In genomic region chr11:86676533-86677154, GRCh38 we compare ENCODE assay signal across 9 cellular contexts. TPM values are rescaled to one million over a fixed set of nuclear protein-coding genes. Genes with fewer than 3 reads are reported as not detected.
DNase-seq lines count a peak whose midpoint lies in the region; ATAC-seq, FAIRE-seq and TF ChIP-seq lines count a peak whose summit lies in the region.
"Had no signal": no experiment of that assay in that cellular context is flagged by ENCODE, and none has a peak within 500 bp of the region (broad histone marks: within the 10 kb centered on the region; RNA-seq: fewer than 3 reads in every experiment).

No MANE protein-coding gene starts in this region.

- no peak for ATAC-seq in GM18498 (IDR thresholded peaks at IDR 0.05; ENCODE audit: unreplicated experiment)

- TF ChIP-seq CTCF in HFF-Myc (IDR thresholded peaks at IDR 0.05; ENCODE audit: low read depth, low read length, missing control alignments): peak; percentile 48

- FAIRE-seq in GM19239 (lab: Jason Lieb, UNC): no peak

- H3K4me3 ChIP-seq in HFF-Myc (replicated peaks; ENCODE audit: low read depth, low read length): no peak overlapping the region
- H3K4me3 ChIP-seq: coronary artery had no signal

- DNase-seq in DMS153 (lab: John Stamatoyannopoulos, UW) (peak; percentile 81), HFF-Myc (ENCODE audit: extremely low read depth, low read depth) (no peak), SKM-1 treated with dmso at 0.1 percent for 144 hours (lab: John Stamatoyannopoulos, UW; ENCODE audit: unreplicated experiment) (peak; percentile 38), kidney tubule cell (ENCODE audit: low spot score) (peak; percentile 43), SK-N-DZ (ENCODE audit: low spot score) (no peak), GM19239 (ENCODE audit: insufficient read length, low spot score) (no peak)
- DNase-seq in stimulated activated CD4-positive, alpha-beta T cell treated with anti-CD3 and anti-CD28 coated beads, Interleukin-4, amount 100 ng/mL, for 1 hour: no peak

RNA-seq across cellular contexts. Expression of gene ME3, which starts 4.2 kb away (rescaled TPM):
- 13.3 and 15.8 TPM in 2 replicates for polyA plus RNA-seq in SK-N-DZ (2014; cell fraction: cytosol; rRNA removed)
- polyA plus RNA-seq in SK-N-DZ (2014; cell fraction: nucleus; rRNA removed): 68.1 and 98.3 TPM in 2 replicates

Comparison
In these comparisons a context has a peak if more than half of its experiments do, and no peak if none do; other contexts are left out.
1. DNase-seq: peak in DMS153 (single experiment), SKM-1 treated with dmso at 0.1 percent for 144 hours (single experiment) and kidney tubule cell (single experiment); none in HFF-Myc (single experiment), stimulated activated CD4-positive, alpha-beta T cell treated with anti-CD3 and anti-CD28 coated beads, Interleukin-4, amount 100 ng/mL, for 1 hour (single experiment), SK-N-DZ (single experiment) and GM19239 (single experiment).